In the genomic region with DNA sequence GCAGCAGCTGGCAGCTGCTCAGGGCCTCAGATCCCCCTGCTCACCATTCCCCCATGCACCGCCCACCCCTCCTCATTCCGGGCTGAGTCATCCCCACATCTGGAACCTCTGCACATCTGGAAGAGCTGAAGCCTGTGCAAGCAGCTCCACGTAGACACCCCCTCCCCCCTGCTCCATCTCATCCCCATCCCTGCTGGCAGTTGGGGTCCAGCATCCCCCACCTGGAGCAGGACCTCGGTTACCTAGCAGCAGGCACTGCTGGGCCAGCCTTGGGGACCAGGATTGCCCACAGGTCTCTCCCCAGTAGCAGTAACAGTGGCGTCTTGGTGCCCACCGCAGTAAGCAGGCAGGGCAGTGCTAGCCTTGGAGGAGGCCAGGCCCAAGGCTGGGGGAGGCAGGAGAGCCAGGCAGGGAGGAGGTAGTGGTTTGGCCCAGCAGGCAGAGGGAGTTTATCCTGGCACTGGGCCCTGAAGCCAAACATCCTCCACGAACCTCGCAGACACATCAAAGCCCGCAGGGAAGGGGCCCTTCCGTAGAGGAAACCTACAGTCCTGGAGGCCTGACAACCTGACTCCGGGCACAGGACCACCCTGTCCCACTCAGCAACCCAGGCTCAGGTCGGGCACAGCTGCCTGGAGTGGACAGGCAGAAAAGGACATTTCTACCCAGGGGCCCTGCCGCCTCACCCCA, we compare ENCODE assay signal across 9 cellular contexts. TPM values are rescaled to one million over a fixed set of nuclear protein-coding genes. Genes with fewer than 3 reads are reported as not detected.
DNase-seq lines count a peak whose midpoint lies in the region; ATAC-seq and TF ChIP-seq lines count a peak whose summit lies in the region.
"Had no signal": no experiment of that assay in that cellular context is flagged by ENCODE, and none has a peak within 500 bp of the region (broad histone marks: within the 10 kb centered on the region; RNA-seq: fewer than 3 reads in every experiment).

No MANE protein-coding gene starts in this region.

- no peaks in the 10 kb centered on the region for H3K4me1 Mint-ChIP-seq in stimulated activated effector memory CD8-positive, alpha-beta T cell treated with anti-CD3 and anti-CD28 coated beads, Interleukin-12 subunit alpha, Interleukin-12 subunit beta, amount 100 ng/mL, for 72 hours
- peaks cover 7% of the 10 kb centered on the region for H3K4me1 Mint-ChIP-seq in T-helper 17 cell

- DNase-seq in COR-L47 (lab: John Stamatoyannopoulos, UW) (peak; percentile 64), NCI-H1694 treated with DMSO at 0.1 percent for 48 hours (lab: John Stamatoyannopoulos, UW) (peak; percentile 34), choroid plexus epithelial cell (ENCODE audit: low read depth) (peak; percentile 88), non-pigmented ciliary epithelial cell (ENCODE audit: low read depth) (peak; percentile 51), T-helper 17 cell (no peak)
- DNase-seq in stimulated activated effector memory CD8-positive, alpha-beta T cell treated with anti-CD3 and anti-CD28 coated beads, Interleukin-12 subunit alpha, Interleukin-12 subunit beta, amount 100 ng/mL, for 72 hours (ENCODE audit: low spot score in 2 of 2), result no peak
- DNase-seq in activated naive CD4-positive, alpha-beta T cell treated with Interleukin-2 at 50 U/mL for 16 hours, result no peak
- DNase-seq: NCI-H1417 treated with DMSO at 0.1 percent for 48 hours had no signal

- no peaks in the 10 kb centered on the region for H3K9me3 ChIP-seq in T-helper 17 cell (ENCODE audit: control insufficient read depth, low read length, poor library complexity, severe bottlenecking)

- ATAC-seq in stimulated activated effector memory CD8-positive, alpha-beta T cell treated with anti-CD3 and anti-CD28 coated beads, Interleukin-12 subunit alpha, Interleukin-12 subunit beta, amount 100 ng/mL, for 72 hours, result no peak
- ATAC-seq in HG02623 (IDR thresholded peaks at IDR 0.05; ENCODE audit: unreplicated experiment) (no peak), T-helper 17 cell (no peak)

- H3K4me3 ChIP-seq in choroid plexus epithelial cell (ENCODE audit: low read depth, low read length), result peak overlapping the region; percentile 24

- peaks cover 32% of the 10 kb centered on the region for H3K27me3 Mint-ChIP-seq in T-helper 17 cell

- no peak overlapping the region for H3K27ac Mint-ChIP-seq in stimulated activated effector memory CD8-positive, alpha-beta T cell treated with anti-CD3 and anti-CD28 coated beads, Interleukin-12 subunit alpha, Interleukin-12 subunit beta, amount 100 ng/mL, for 72 hours
- H3K27ac Mint-ChIP-seq in T-helper 17 cell, result no peak overlapping the region

- no peak overlapping the region for H3K4me3 Mint-ChIP-seq in stimulated activated effector memory CD8-positive, alpha-beta T cell treated with anti-CD3 and anti-CD28 coated beads, Interleukin-12 subunit alpha, Interleukin-12 subunit beta, amount 100 ng/mL, for 72 hours
- no peak overlapping the region for H3K4me3 Mint-ChIP-seq in T-helper 17 cell

- no peaks in the 10 kb centered on the region for H3K36me3 Mint-ChIP-seq in stimulated activated effector memory CD8-positive, alpha-beta T cell treated with anti-CD3 and anti-CD28 coated beads, Interleukin-12 subunit alpha, Interleukin-12 subunit beta, amount 100 ng/mL, for 72 hours
- peaks cover 2% of the 10 kb centered on the region for H3K36me3 Mint-ChIP-seq in T-helper 17 cell (ENCODE audit: low read depth)

- no peaks in the 10 kb centered on the region for H3K9me3 Mint-ChIP-seq in stimulated activated effector memory CD8-positive, alpha-beta T cell treated with anti-CD3 and anti-CD28 coated beads, Interleukin-12 subunit alpha, Interleukin-12 subunit beta, amount 100 ng/mL, for 72 hours

- peak; percentile 46 for TF ChIP-seq CTCF in choroid plexus epithelial cell (conservative IDR thresholded peaks at IDR 0.05; ENCODE audit: low read depth, low read length)

RNA-seq across cellular contexts. Expression of gene TMEM92, which starts 7.7 kb away (rescaled TPM):
- not detected for total RNA-seq in T-helper 17 cell

Comparison
In these comparisons a context has a peak if more than half of its experiments do, and no peak if none do; other contexts are left out.
1. DNase-seq: peak in COR-L47 (single experiment), NCI-H1694 treated with DMSO at 0.1 percent for 48 hours (single experiment), choroid plexus epithelial cell (single experiment) and non-pigmented ciliary epithelial cell (single experiment); none in stimulated activated effector memory CD8-positive, alpha-beta T cell treated with anti-CD3 and anti-CD28 coated beads, Interleukin-12 subunit alpha, Interleukin-12 subunit beta, amount 100 ng/mL, for 72 hours (0 of 2), activated naive CD4-positive, alpha-beta T cell treated with Interleukin-2 at 50 U/mL for 16 hours (single experiment) and T-helper 17 cell (0 of 3).